ENCODE assay signal across 1 cellular context in the genomic region with DNA sequence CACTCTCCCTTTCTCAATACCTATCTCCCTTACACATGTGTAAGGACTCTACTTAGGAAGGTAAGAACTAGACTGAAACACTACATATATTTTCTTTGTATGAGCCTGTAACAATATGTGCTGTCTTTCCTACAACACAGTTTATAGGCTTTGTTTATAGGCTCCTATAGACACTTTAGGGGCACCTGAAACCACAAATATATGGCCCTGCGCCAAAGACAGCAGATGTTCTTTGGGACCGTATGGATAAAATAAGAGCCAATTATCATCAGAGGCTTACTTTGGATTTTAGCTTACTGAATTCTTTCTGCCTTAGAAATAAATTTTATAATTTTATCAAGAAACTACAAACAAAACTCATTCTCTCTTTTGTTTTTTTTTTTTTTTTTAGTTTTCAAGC.
TF ChIP-seq lines count a peak whose summit lies in the region.

No MANE protein-coding gene starts in this region.

TF ChIP-seq in K562, 482 proteins besides CTCF, POLR2A, EP300 and RAD21 (continued from another document and continues in another):
- TF ChIP-seq, protein P1, sequence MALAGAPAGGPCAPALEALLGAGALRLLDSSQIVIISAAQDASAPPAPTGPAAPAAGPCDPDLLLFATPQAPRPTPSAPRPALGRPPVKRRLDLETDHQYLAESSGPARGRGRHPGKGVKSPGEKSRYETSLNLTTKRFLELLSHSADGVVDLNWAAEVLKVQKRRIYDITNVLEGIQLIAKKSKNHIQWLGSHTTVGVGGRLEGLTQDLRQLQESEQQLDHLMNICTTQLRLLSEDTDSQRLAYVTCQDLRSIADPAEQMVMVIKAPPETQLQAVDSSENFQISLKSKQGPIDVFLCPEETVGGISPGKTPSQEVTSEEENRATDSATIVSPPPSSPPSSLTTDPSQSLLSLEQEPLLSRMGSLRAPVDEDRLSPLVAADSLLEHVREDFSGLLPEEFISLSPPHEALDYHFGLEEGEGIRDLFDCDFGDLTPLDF (CRISPR knock-in tag; IDR thresholded peaks at IDR 0.05) = no peak
- no peak for TF ChIP-seq ZNF76 (CRISPR knock-in tag; IDR thresholded peaks at IDR 0.05; ENCODE audit: borderline replicate concordance)
- no peak for TF ChIP-seq SMARCE1 (IDR thresholded peaks at IDR 0.05)
- no peak for TF ChIP-seq SMARCB1 (IDR thresholded peaks at IDR 0.05; ENCODE audit: insufficient read length, low read depth)
- no peak for TF ChIP-seq RREB1 (CRISPR knock-in tag; IDR thresholded peaks at IDR 0.05)
- TF ChIP-seq POLR2AphosphoS5 (IDR thresholded peaks at IDR 0.05; ENCODE audit: control insufficient read depth, insufficient read depth, low read depth, low read length) = 0 out of 2 replicates have a peak, but pooled peaks have one; percentile 18
- TF ChIP-seq ARID1B (IDR thresholded peaks at IDR 0.05) = 0 out of 2 replicates have a peak, but pooled peaks have one; percentile 34
- TF ChIP-seq POLR2AphosphoS2 (IDR thresholded peaks at IDR 0.05; ENCODE audit: low read length) = no peak
- no peak for TF ChIP-seq ZBTB7A (IDR thresholded peaks at IDR 0.05; ENCODE audit: borderline replicate concordance, control insufficient read depth, low read depth, low read length)
- no peak for TF ChIP-seq HCFC1 (IDR thresholded peaks at IDR 0.05; ENCODE audit: low read depth, low read length)
- no peak for TF ChIP-seq NFXL1 (CRISPR knock-in tag; IDR thresholded peaks at IDR 0.05)
- TF ChIP-seq ZFX (CRISPR knock-in tag; IDR thresholded peaks at IDR 0.05) = no peak
- no peak for TF ChIP-seq NEUROD1 (IDR thresholded peaks at IDR 0.05; ENCODE audit: borderline replicate concordance, low read depth, low read length, partially characterized antibody)
- no peak for TF ChIP-seq CBFA2T2 (conservative IDR thresholded peaks at IDR 0.05)
- TF ChIP-seq, protein P2, sequence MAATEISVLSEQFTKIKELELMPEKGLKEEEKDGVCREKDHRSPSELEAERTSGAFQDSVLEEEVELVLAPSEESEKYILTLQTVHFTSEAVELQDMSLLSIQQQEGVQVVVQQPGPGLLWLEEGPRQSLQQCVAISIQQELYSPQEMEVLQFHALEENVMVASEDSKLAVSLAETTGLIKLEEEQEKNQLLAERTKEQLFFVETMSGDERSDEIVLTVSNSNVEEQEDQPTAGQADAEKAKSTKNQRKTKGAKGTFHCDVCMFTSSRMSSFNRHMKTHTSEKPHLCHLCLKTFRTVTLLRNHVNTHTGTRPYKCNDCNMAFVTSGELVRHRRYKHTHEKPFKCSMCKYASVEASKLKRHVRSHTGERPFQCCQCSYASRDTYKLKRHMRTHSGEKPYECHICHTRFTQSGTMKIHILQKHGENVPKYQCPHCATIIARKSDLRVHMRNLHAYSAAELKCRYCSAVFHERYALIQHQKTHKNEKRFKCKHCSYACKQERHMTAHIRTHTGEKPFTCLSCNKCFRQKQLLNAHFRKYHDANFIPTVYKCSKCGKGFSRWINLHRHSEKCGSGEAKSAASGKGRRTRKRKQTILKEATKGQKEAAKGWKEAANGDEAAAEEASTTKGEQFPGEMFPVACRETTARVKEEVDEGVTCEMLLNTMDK (IDR thresholded peaks at IDR 0.05; ENCODE audit: borderline replicate concordance, insufficient read depth, low read depth, low read length, poor library complexity, severe bottlenecking) = no peak
- TF ChIP-seq ZFPM2 (CRISPR knock-in tag; IDR thresholded peaks at IDR 0.05) = no peak
- no peak for TF ChIP-seq HDAC8 (tag; IDR thresholded peaks at IDR 0.05)
- TF ChIP-seq JUND (IDR thresholded peaks at IDR 0.05; ENCODE audit: borderline replicate concordance, low read depth, low read length) = no peak
- TF ChIP-seq JUND (tag; IDR thresholded peaks at IDR 0.05; ENCODE audit: borderline replicate concordance, low read depth, low read length) = 0 out of 3 replicates have a peak, but pooled peaks have one; percentile 24
- TF ChIP-seq, protein P3, sequence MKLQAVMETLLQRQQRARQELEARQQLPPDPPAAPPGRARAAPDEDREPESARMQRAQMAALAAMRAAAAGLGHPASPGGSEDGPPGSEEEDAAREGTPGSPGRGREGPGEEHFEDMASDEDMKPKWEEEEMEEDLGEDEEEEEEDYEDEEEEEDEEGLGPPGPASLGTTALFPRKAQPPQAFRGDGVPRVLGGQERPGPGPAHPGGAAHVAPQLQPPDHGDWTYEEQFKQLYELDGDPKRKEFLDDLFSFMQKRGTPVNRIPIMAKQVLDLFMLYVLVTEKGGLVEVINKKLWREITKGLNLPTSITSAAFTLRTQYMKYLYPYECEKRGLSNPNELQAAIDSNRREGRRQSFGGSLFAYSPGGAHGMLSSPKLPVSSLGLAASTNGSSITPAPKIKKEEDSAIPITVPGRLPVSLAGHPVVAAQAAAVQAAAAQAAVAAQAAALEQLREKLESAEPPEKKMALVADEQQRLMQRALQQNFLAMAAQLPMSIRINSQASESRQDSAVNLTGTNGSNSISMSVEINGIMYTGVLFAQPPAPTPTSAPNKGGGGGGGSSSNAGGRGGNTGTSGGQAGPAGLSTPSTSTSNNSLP (IDR thresholded peaks at IDR 0.05; ENCODE audit: borderline replicate concordance, low read depth, low read length) = 0 out of 2 replicates have a peak, but pooled peaks have one; percentile 17
- no peak for TF ChIP-seq GTF2E2 (tag; IDR thresholded peaks at IDR 0.05)
- TF ChIP-seq SMARCC2 (IDR thresholded peaks at IDR 0.05; ENCODE audit: low read depth) = 0 out of 2 replicates have a peak, but pooled peaks have one; percentile 27
- TF ChIP-seq ZNF174 (CRISPR knock-in tag; IDR thresholded peaks at IDR 0.05) = no peak
- no peak for TF ChIP-seq ZNF57 (CRISPR knock-in tag; IDR thresholded peaks at IDR 0.05)
- TF ChIP-seq CREBBP (IDR thresholded peaks at IDR 0.05; ENCODE audit: low read depth, low read length) = no peak
- TF ChIP-seq YY1 (IDR thresholded peaks at IDR 0.05; ENCODE audit: borderline replicate concordance in 1 of 3, control insufficient read depth in 1 of 3, extremely low read depth in 1 of 3, insufficient read depth in 3 of 3, insufficient read length in 1 of 3, insufficient replicate concordance in 2 of 3, low read depth in 1 of 3, low read length in 2 of 3) = no peak
- no peak for TF ChIP-seq TCFL5 (CRISPR knock-in tag; conservative IDR thresholded peaks at IDR 0.05)
- no peak for TF ChIP-seq BCL6 (CRISPR knock-in tag; IDR thresholded peaks at IDR 0.05)
- no peak for TF ChIP-seq ADNP (tag; IDR thresholded peaks at IDR 0.05)
- no peak for TF ChIP-seq ZNF217 (CRISPR knock-in tag; IDR thresholded peaks at IDR 0.05)
- TF ChIP-seq, protein P4, sequence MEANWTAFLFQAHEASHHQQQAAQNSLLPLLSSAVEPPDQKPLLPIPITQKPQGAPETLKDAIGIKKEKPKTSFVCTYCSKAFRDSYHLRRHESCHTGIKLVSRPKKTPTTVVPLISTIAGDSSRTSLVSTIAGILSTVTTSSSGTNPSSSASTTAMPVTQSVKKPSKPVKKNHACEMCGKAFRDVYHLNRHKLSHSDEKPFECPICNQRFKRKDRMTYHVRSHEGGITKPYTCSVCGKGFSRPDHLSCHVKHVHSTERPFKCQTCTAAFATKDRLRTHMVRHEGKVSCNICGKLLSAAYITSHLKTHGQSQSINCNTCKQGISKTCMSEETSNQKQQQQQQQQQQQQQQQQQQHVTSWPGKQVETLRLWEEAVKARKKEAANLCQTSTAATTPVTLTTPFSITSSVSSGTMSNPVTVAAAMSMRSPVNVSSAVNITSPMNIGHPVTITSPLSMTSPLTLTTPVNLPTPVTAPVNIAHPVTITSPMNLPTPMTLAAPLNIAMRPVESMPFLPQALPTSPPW (CRISPR knock-in tag; IDR thresholded peaks at IDR 0.05) = no peak
- no peak for TF ChIP-seq MCM7 (IDR thresholded peaks at IDR 0.05)
- peak; percentile 26; the same call in 1 of the 2 replicates for TF ChIP-seq TCF3 (CRISPR knock-in tag; IDR thresholded peaks at IDR 0.05)
- TF ChIP-seq HNRNPLL (IDR thresholded peaks at IDR 0.05; ENCODE audit: low read depth, low read length, poor library complexity, severe bottlenecking) = no peak
- no peak for TF ChIP-seq HIVEP1 (CRISPR knock-in tag; IDR thresholded peaks at IDR 0.05)
- TF ChIP-seq NCOA4 (IDR thresholded peaks at IDR 0.05; ENCODE audit: partially characterized antibody) = no peak
- no peak for TF ChIP-seq USF1 (CRISPR knock-in tag; IDR thresholded peaks at IDR 0.05)
- no peak for TF ChIP-seq ZNF12 (CRISPR knock-in tag; IDR thresholded peaks at IDR 0.05)
- TF ChIP-seq NCOA6 (IDR thresholded peaks at IDR 0.05) = no peak
- TF ChIP-seq MTA3 (IDR thresholded peaks at IDR 0.05; ENCODE audit: borderline replicate concordance) = no peak
- no peak for TF ChIP-seq MEF2A (IDR thresholded peaks at IDR 0.05; ENCODE audit: control insufficient read depth, low read depth, low read length)
- TF ChIP-seq, protein P5, sequence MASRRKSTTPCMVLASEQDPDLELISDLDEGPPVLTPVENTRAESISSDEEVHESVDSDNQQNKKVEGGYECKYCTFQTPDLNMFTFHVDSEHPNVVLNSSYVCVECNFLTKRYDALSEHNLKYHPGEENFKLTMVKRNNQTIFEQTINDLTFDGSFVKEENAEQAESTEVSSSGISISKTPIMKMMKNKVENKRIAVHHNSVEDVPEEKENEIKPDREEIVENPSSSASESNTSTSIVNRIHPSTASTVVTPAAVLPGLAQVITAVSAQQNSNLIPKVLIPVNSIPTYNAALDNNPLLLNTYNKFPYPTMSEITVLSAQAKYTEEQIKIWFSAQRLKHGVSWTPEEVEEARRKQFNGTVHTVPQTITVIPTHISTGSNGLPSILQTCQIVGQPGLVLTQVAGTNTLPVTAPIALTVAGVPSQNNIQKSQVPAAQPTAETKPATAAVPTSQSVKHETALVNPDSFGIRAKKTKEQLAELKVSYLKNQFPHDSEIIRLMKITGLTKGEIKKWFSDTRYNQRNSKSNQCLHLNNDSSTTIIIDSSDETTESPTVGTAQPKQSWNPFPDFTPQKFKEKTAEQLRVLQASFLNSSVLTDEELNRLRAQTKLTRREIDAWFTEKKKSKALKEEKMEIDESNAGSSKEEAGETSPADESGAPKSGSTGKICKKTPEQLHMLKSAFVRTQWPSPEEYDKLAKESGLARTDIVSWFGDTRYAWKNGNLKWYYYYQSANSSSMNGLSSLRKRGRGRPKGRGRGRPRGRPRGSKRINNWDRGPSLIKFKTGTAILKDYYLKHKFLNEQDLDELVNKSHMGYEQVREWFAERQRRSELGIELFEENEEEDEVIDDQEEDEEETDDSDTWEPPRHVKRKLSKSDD (conservative IDR thresholded peaks at IDR 0.05; ENCODE audit: low read length) = no peak
- no peak for TF ChIP-seq POU5F1 (IDR thresholded peaks at IDR 0.05; ENCODE audit: borderline replicate concordance, low read depth, low read length, partially characterized antibody)
- no peak for TF ChIP-seq MLX (CRISPR knock-in tag; conservative IDR thresholded peaks at IDR 0.05)
- TF ChIP-seq ATF3 (IDR thresholded peaks at IDR 0.05) = no peak
- no peak for TF ChIP-seq ATF3 (CRISPR knock-in tag; conservative IDR thresholded peaks at IDR 0.05)
- TF ChIP-seq CEBPG (CRISPR knock-in tag; IDR thresholded peaks at IDR 0.05) = no peak
- TF ChIP-seq CEBPG (tag; conservative IDR thresholded peaks at IDR 0.05 in 1 of 2, IDR thresholded peaks at IDR 0.05 in 1 of 2) = no peak
